18 cellular contexts compared by ENCODE assay signal in the genomic region with DNA sequence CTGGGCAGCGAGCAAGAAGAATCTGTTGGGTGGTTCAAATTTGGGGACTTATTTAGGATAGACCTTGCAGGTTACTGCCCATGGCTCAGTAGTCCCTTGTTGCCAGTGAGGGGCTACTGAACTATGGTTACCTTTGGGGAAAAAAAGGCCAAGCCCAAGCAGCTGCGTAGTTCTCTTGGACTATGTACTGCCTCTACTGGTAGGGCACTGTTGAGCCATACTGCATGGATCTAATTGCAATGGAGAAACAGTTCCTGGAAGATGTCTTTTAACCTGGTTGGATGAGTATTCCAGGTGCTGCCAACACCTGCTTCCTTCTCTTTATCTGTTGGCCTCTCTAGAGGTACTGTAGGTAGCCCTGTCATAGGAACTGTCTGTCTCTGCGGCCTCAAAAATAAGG.
"Had no signal": no experiment of that assay in that cellular context is flagged by ENCODE, and none has a peak within 500 bp of the region (broad histone marks: within the 10 kb centered on the region; RNA-seq: fewer than 3 reads in every experiment).

No MANE protein-coding gene starts in this region.

- H3K4me1 Mint-ChIP-seq: activated B cell treated with CpG ODN at 0.5 μM for 24 hours; activated CD4-positive, alpha-beta memory T cell treated with anti-CD3 and anti-CD28 coated beads, Interleukin-2, amount 10 ng/mL, durations not matched to agents 7 days and 5 days; activated CD8-positive, alpha-beta memory T cell treated with anti-CD3 and anti-CD28 coated beads, Interleukin-2, amount 10 ng/mL, durations not matched to agents 7 days and 5 days had no signal

- H3K27ac ChIP-seq: left ventricle myocardium inferior, skin epidermis, suprapubic skin, transverse colon, uterus had no signal

- H3K9me3 ChIP-seq: uterus had no signal

- H3K27me3 ChIP-seq: suprapubic skin, transverse colon, uterus had no signal

- DNase-seq: activated B cell treated with CpG ODN at 0.5 μM for 24 hours; activated CD4-positive, alpha-beta memory T cell treated with anti-CD3 and anti-CD28 coated beads, Interleukin-2, amount 10 ng/mL, durations not matched to agents 7 days and 5 days; activated CD4-positive, alpha-beta T cell treated with anti-CD3 and anti-CD28 coated beads for 4 hours; activated CD8-positive, alpha-beta memory T cell treated with anti-CD3 and anti-CD28 coated beads, Interleukin-2, amount 10 ng/mL, durations not matched to agents 7 days and 5 days; erythroblast; foreskin melanocyte; glutamatergic neuron; kidney glomerular epithelial cell; left ventricle myocardium inferior; mammary epithelial cell; right cardiac atrium; stimulated activated naive CD8-positive, alpha-beta T cell treated with anti-CD3 and anti-CD28 coated beads, Interleukin-15, Interleukin-2, amounts not matched to agents 100 U/mL and 50 U/mL, for 24 hours; transverse colon; uterus had no signal

- H3K27ac Mint-ChIP-seq: activated B cell treated with CpG ODN at 0.5 μM for 24 hours; activated CD4-positive, alpha-beta memory T cell treated with anti-CD3 and anti-CD28 coated beads, Interleukin-2, amount 10 ng/mL, durations not matched to agents 7 days and 5 days; activated CD8-positive, alpha-beta memory T cell treated with anti-CD3 and anti-CD28 coated beads, Interleukin-2, amount 10 ng/mL, durations not matched to agents 7 days and 5 days; activated naive CD8-positive, alpha-beta T cell; progenitor cell of endocrine pancreas had no signal

- H3K4me3 Mint-ChIP-seq: activated B cell treated with CpG ODN at 0.5 μM for 24 hours; activated CD4-positive, alpha-beta memory T cell treated with anti-CD3 and anti-CD28 coated beads, Interleukin-2, amount 10 ng/mL, durations not matched to agents 7 days and 5 days; activated CD8-positive, alpha-beta memory T cell treated with anti-CD3 and anti-CD28 coated beads, Interleukin-2, amount 10 ng/mL, durations not matched to agents 7 days and 5 days; activated naive CD8-positive, alpha-beta T cell had no signal

- ATAC-seq: activated CD8-positive, alpha-beta memory T cell treated with anti-CD3 and anti-CD28 coated beads, Interleukin-2, amount 10 ng/mL, durations not matched to agents 7 days and 5 days; right cardiac atrium; stimulated activated naive CD8-positive, alpha-beta T cell treated with anti-CD3 and anti-CD28 coated beads, Interleukin-15, Interleukin-2, amounts not matched to agents 100 U/mL and 50 U/mL, for 24 hours had no signal

- H3K36me3 ChIP-seq: left ventricle myocardium inferior, suprapubic skin, transverse colon, uterus had no signal

- H3K4me1 ChIP-seq: left ventricle myocardium inferior, suprapubic skin, transverse colon, uterus had no signal

- H3K4me3 ChIP-seq: left ventricle myocardium inferior, skin epidermis, suprapubic skin, transverse colon, uterus had no signal

- H3K27me3 Mint-ChIP-seq: activated B cell treated with CpG ODN at 0.5 μM for 24 hours; activated CD4-positive, alpha-beta memory T cell treated with anti-CD3 and anti-CD28 coated beads, Interleukin-2, amount 10 ng/mL, durations not matched to agents 7 days and 5 days; activated CD8-positive, alpha-beta memory T cell treated with anti-CD3 and anti-CD28 coated beads, Interleukin-2, amount 10 ng/mL, durations not matched to agents 7 days and 5 days; activated naive CD8-positive, alpha-beta T cell; progenitor cell of endocrine pancreas had no signal
